ENCODE assay signal across 13 cellular contexts in genomic region chr1:200034821-200035396, GRCh38. TPM values are rescaled to one million over a fixed set of nuclear protein-coding genes. Genes with fewer than 3 reads are reported as not detected.
A peak's percentile ranks its signal among the peaks of the same experiment; 100 is the strongest.
DNase-seq lines count a peak whose midpoint lies in the region; ATAC-seq and TF ChIP-seq lines count a peak whose summit lies in the region.
"Had no signal": no experiment of that assay in that cellular context is flagged by ENCODE, and none has a peak within 500 bp of the region (broad histone marks: within the 10 kb centered on the region; RNA-seq: fewer than 3 reads in every experiment).

No MANE protein-coding gene starts in this region.

- peaks cover 39% of the 10 kb centered on the region for H3K27me3 Mint-ChIP-seq in activated CD4-positive, alpha-beta T cell treated with anti-CD3 and anti-CD28 coated beads, Interleukin-2, amount 10 ng/mL, durations not matched to agents 7 days and 5 days

- TF ChIP-seq POLR2A in gastrocnemius medialis (IDR thresholded peaks at IDR 0.05), result no peak

- no peaks in the 10 kb centered on the region for H3K9me3 ChIP-seq in GM23248 (ENCODE audit: low read depth)
- H3K9me3 ChIP-seq in iPS-15b (ENCODE audit: control insufficient read depth, insufficient read depth, low read length), result no peaks in the 10 kb centered on the region
- no peaks in the 10 kb centered on the region for H3K9me3 ChIP-seq in gastrocnemius medialis
- H3K9me3 ChIP-seq: tibial nerve had no signal

- peaks cover 8% of the 10 kb centered on the region; the same call in 1 of the 2 replicates for H3F3A ChIP-seq in GM23248 (ENCODE audit: insufficient read depth)

- no peak overlapping the region for H3K27ac ChIP-seq in GM23248
- H3K27ac ChIP-seq in gastrocnemius medialis, result no peak overlapping the region
- H3K27ac ChIP-seq: tibial nerve had no signal

- POLR2A ChIA-PET in activated CD4-positive, alpha-beta T cell treated with anti-CD3 and anti-CD28 coated beads, Interleukin-2, amount 10 ng/mL, durations not matched to agents 7 days and 5 days (lab: Charles Lee), result no interaction called here

- H3K36me3 Mint-ChIP-seq in activated CD4-positive, alpha-beta T cell treated with anti-CD3 and anti-CD28 coated beads, Interleukin-2, amount 10 ng/mL, durations not matched to agents 7 days and 5 days (ENCODE audit: low read depth), result peaks cover 2% of the 10 kb centered on the region

- in situ Hi-C loops in GM23248 (cut with MboI), result no loop called here
- in situ Hi-C loops in gastrocnemius medialis (cut with MboI; ENCODE audit: low sequenced_read_pairs in 4 of 4), result no loop called here

- WGBS in GM23248 (ENCODE audit: low coverage in 1 of 2, low lambda C conversion rate in 2 of 2, missing lambda C conversion rate in 2 of 2), 2 experiments, result 1 to 2% methylated on average over 21 to 24 of the region's 24 CpGs

- H3K27me3 ChIP-seq in GM23248 (replicated peaks; ENCODE audit: insufficient read depth), result peaks cover 88% of the 10 kb centered on the region
- H3K27me3 ChIP-seq in iPS-15b (ENCODE audit: control insufficient read depth, insufficient read depth, low read length), result peaks cover 89% of the 10 kb centered on the region
- peaks cover 95 to 98% (median 95%) of the 10 kb centered on the region in 3 donors for H3K27me3 ChIP-seq in gastrocnemius medialis

- peak overlapping the region; percentile 74 for H3K4me2 ChIP-seq in GM23248 (ENCODE audit: unreplicated experiment)

- H3K9ac ChIP-seq in GM23248 (no peak overlapping the region), iPS-15b (ENCODE audit: low read depth, low read length) (no peak overlapping the region)

- DNase-seq in GM23248 (peak; percentile 67), astrocyte of the hippocampus (ENCODE audit: low read depth, low spot score) (peak; percentile 43), gastrocnemius medialis (no peak), NCI-H446 (lab: John Stamatoyannopoulos, UW) (no peak)
- no peak for DNase-seq in stimulated activated CD8-positive, alpha-beta memory T cell treated with anti-CD3 and anti-CD28 coated beads, Interleukin-4, amount 100 ng/mL, for 48 hours
- DNase-seq in activated CD4-positive, alpha-beta T cell treated with anti-CD3 and anti-CD28 coated beads, Interleukin-2, amount 10 ng/mL, durations not matched to agents 7 days and 5 days, result no peak
- DNase-seq: activated CD4-positive, CD25-positive, alpha-beta regulatory T cell treated with anti-CD3 and anti-CD28 coated beads, Interleukin-2, amount 50 U/mL, for 72 hours; activated gamma-delta T cell treated with Interleukin-2 at 50 U/mL for 16 hours; cortex of kidney; NCI-H1092 had no signal

- H3K36me3 ChIP-seq in GM23248 (ENCODE audit: low read depth), result no peaks in the 10 kb centered on the region
- no peaks in the 10 kb centered on the region for H3K36me3 ChIP-seq in iPS-15b (ENCODE audit: control insufficient read depth, insufficient read depth, low read length)
- no peaks in the 10 kb centered on the region for H3K36me3 ChIP-seq in gastrocnemius medialis
- H3K36me3 ChIP-seq: tibial nerve had no signal

- no peaks in the 10 kb centered on the region for H3K9me2 ChIP-seq in GM23248 (ENCODE audit: insufficient read depth)

- intact Hi-C loops in gastrocnemius medialis (cut with DNase I; ENCODE audit: low total_unique reads), result loop anchor here (10.0 kb wide), 2 partner anchors 210 to 270 kb away; no protein-coding TSS in a partner anchor

- CTCF ChIA-PET in activated CD4-positive, alpha-beta T cell treated with anti-CD3 and anti-CD28 coated beads, Interleukin-2, amount 10 ng/mL, durations not matched to agents 7 days and 5 days (lab: Charles Lee), result no interaction called here

- H3K27ac Mint-ChIP-seq in activated CD4-positive, alpha-beta T cell treated with anti-CD3 and anti-CD28 coated beads, Interleukin-2, amount 10 ng/mL, durations not matched to agents 7 days and 5 days, result no peak overlapping the region

- no peak for ATAC-seq in gastrocnemius medialis
- no peak for ATAC-seq in GM19395 (IDR thresholded peaks at IDR 0.05; ENCODE audit: unreplicated experiment)

- H3K4me1 ChIP-seq in GM23248 (ENCODE audit: insufficient read depth), result peaks cover 5% of the 10 kb centered on the region
- H3K4me1 ChIP-seq in iPS-15b (ENCODE audit: control insufficient read depth, insufficient read depth, low read length), result peaks cover 18% of the 10 kb centered on the region
- H3K4me1 ChIP-seq in gastrocnemius medialis, result peaks cover 12 to 21% of the 10 kb centered on the region in 2 donors

- no peaks in the 10 kb centered on the region for H3K79me2 ChIP-seq in GM23248 (ENCODE audit: insufficient read depth)

- no peak overlapping the region; the same call in 1 of the 2 replicates for H2AFZ ChIP-seq in GM23248

- no peaks in the 10 kb centered on the region for H3K9me3 Mint-ChIP-seq in activated CD4-positive, alpha-beta T cell treated with anti-CD3 and anti-CD28 coated beads, Interleukin-2, amount 10 ng/mL, durations not matched to agents 7 days and 5 days

- TF ChIP-seq CTCF in gastrocnemius medialis (IDR thresholded peaks at IDR 0.05 in 4 of 5, conservative IDR thresholded peaks at IDR 0.05 in 1 of 5), result no peak

- H4K20me1 ChIP-seq in GM23248 (ENCODE audit: insufficient read depth), result no peaks in the 10 kb centered on the region

- H3K4me1 Mint-ChIP-seq in activated CD4-positive, alpha-beta T cell treated with anti-CD3 and anti-CD28 coated beads, Interleukin-2, amount 10 ng/mL, durations not matched to agents 7 days and 5 days, result peaks cover 6% of the 10 kb centered on the region

- H3K4me3 ChIP-seq in GM23248 (peak overlapping the region; percentile 60), iPS-15b (ENCODE audit: low read depth, low read length) (peak overlapping the region; percentile 66), gastrocnemius medialis (peak overlapping the region; percentile 14 to 38 (median 23))

- H3K4me3 Mint-ChIP-seq in activated CD4-positive, alpha-beta T cell treated with anti-CD3 and anti-CD28 coated beads, Interleukin-2, amount 10 ng/mL, durations not matched to agents 7 days and 5 days, result no peak overlapping the region

RNA-seq across cellular contexts. Expression of gene NR5A2, which starts 7.4 kb away (rescaled TPM):
- total RNA-seq in GM23248 (2014; rRNA removed; shearing (Covaris generic)), result 0.13 and 0.65 TPM in 2 replicates
- polyA plus RNA-seq in GM23248 (2016; fragmentation: Nextera tagmentation; extraction: Ambion mirVana), result 0.06 TPM in 1 of 2 replicates, not detected in the other
- 1 to 10 TPM; 1.1 to 1.9 (median 1.2) TPM for total RNA-seq in gastrocnemius medialis
- total RNA-seq in activated CD4-positive, alpha-beta T cell treated with anti-CD3 and anti-CD28 coated beads, Interleukin-2, amount 10 ng/mL, durations not matched to agents 7 days and 5 days, result not detected

Comparison
In these comparisons a context has a peak if more than half of its experiments do, and no peak if none do; other contexts are left out.
1. DNase-seq: peak in GM23248 (single experiment) and astrocyte of the hippocampus (single experiment); none in gastrocnemius medialis (0 of 2), stimulated activated CD8-positive, alpha-beta memory T cell treated with anti-CD3 and anti-CD28 coated beads, Interleukin-4, amount 100 ng/mL, for 48 hours (single experiment), NCI-H446 (0 of 2) and activated CD4-positive, alpha-beta T cell treated with anti-CD3 and anti-CD28 coated beads, Interleukin-2, amount 10 ng/mL, durations not matched to agents 7 days and 5 days (single experiment).
2. Peak in every context shown above with its lines, with median percentiles within 50 percentile points of each other: H3K4me3 ChIP-seq.